In the genomic region with DNA sequence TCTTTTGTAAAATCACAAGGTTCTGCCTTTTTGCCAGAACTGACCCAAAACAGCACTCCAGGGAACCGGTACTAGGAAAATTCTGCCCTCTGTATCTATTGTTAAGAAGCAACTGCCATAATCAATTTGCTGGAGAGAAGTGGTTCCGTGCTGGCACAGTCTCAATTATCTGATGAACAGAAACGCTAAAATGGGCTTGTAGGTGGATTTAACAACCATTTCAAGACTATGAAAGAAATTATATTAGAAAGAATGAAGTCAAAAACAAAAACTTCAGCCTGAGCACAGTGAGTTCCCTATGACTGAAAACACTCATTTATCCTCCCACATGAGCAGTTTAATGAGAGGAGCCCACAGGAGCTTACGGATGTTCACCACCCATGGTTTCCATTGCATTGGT, we compare ENCODE assay signal across 23 cellular contexts.
DNase-seq lines count a peak whose midpoint lies in the region; ATAC-seq and TF ChIP-seq lines count a peak whose summit lies in the region.
"Had no signal": no experiment of that assay in that cellular context is flagged by ENCODE, and none has a peak within 500 bp of the region (broad histone marks: within the 10 kb centered on the region; RNA-seq: fewer than 3 reads in every experiment).

No MANE protein-coding gene starts in this region.

- no peak for TF ChIP-seq CTCF in WERI-Rb-1 (IDR thresholded peaks at IDR 0.05; ENCODE audit: low read depth, low read length)

- no peak for ATAC-seq in stimulated activated effector memory CD8-positive, alpha-beta T cell treated with anti-CD3 and anti-CD28 coated beads, Interleukin-12 subunit alpha, Interleukin-12 subunit beta, amount 100 ng/mL, for 72 hours
- no peak for ATAC-seq in GM18907 (IDR thresholded peaks at IDR 0.05; ENCODE audit: unreplicated experiment)
- ATAC-seq: GM12878 had no signal

- no peak overlapping the region for H3K4me3 ChIP-seq in WERI-Rb-1 (ENCODE audit: low read depth, low read length)
- H3K4me3 ChIP-seq: BLaER1, GM12878 had no signal

- no peaks in the 10 kb centered on the region for H3K9me3 ChIP-seq in WERI-Rb-1 (ENCODE audit: severe bottlenecking)
- H3K9me3 ChIP-seq: BE2C, BLaER1 had no signal

- no peaks in the 10 kb centered on the region for H3K9me3 Mint-ChIP-seq in stimulated activated effector memory CD8-positive, alpha-beta T cell treated with anti-CD3 and anti-CD28 coated beads, Interleukin-12 subunit alpha, Interleukin-12 subunit beta, amount 100 ng/mL, for 72 hours
- H3K9me3 Mint-ChIP-seq: CD4-positive, alpha-beta memory T cell had no signal

- no peaks in the 10 kb centered on the region for H3K27me3 ChIP-seq in WERI-Rb-1 (ENCODE audit: insufficient read depth, low read depth, severe bottlenecking)
- H3K27me3 ChIP-seq: BE2C, BLaER1 had no signal

- H3K27ac Mint-ChIP-seq in stimulated activated effector memory CD8-positive, alpha-beta T cell treated with anti-CD3 and anti-CD28 coated beads, Interleukin-12 subunit alpha, Interleukin-12 subunit beta, amount 100 ng/mL, for 72 hours, result no peak overlapping the region
- H3K27ac Mint-ChIP-seq: CD4-positive, alpha-beta memory T cell; CD4-positive, CD25-positive, alpha-beta regulatory T cell; CD8-positive, alpha-beta memory T cell had no signal

- H3K36me3 Mint-ChIP-seq in stimulated activated effector memory CD8-positive, alpha-beta T cell treated with anti-CD3 and anti-CD28 coated beads, Interleukin-12 subunit alpha, Interleukin-12 subunit beta, amount 100 ng/mL, for 72 hours, result no peaks in the 10 kb centered on the region
- H3K36me3 Mint-ChIP-seq: CD4-positive, alpha-beta memory T cell; CD4-positive, CD25-positive, alpha-beta regulatory T cell; CD8-positive, alpha-beta memory T cell had no signal

- peaks cover 16% of the 10 kb centered on the region for H3K4me1 Mint-ChIP-seq in stimulated activated effector memory CD8-positive, alpha-beta T cell treated with anti-CD3 and anti-CD28 coated beads, Interleukin-12 subunit alpha, Interleukin-12 subunit beta, amount 100 ng/mL, for 72 hours

- peak overlapping the region; percentile 60 for H3K27ac ChIP-seq in WERI-Rb-1
- H3K27ac ChIP-seq: BLaER1 had no signal

- DNase-seq in WERI-Rb-1, result no peak
- peak; percentile 63 for DNase-seq in putamen (ENCODE audit: low spot score)
- DNase-seq in stimulated activated effector memory CD8-positive, alpha-beta T cell treated with anti-CD3 and anti-CD28 coated beads, Interleukin-12 subunit alpha, Interleukin-12 subunit beta, amount 100 ng/mL, for 72 hours (ENCODE audit: low spot score in 2 of 2), result no peak
- no peak for DNase-seq in stimulated activated CD4-positive, alpha-beta T cell treated with anti-CD3 and anti-CD28 coated beads, Interleukin-4, amount 100 ng/mL, for 4 hours
- DNase-seq: 8988T; ACHN; BE2C; C1 segment of cervical spinal cord; CD4-positive, alpha-beta memory T cell; CD4-positive, CD25-positive, alpha-beta regulatory T cell; CD8-positive, alpha-beta memory T cell; COR-L47; DMS 273 treated with DMSO at 0.1 percent for 48 hours; DMS153; DMS53; DMS79; DND-41; EL; GDM1 had no signal

- peaks cover 16% of the 10 kb centered on the region for H3K36me3 ChIP-seq in WERI-Rb-1
- H3K36me3 ChIP-seq: BE2C, BLaER1 had no signal

- H3K4me3 Mint-ChIP-seq in stimulated activated effector memory CD8-positive, alpha-beta T cell treated with anti-CD3 and anti-CD28 coated beads, Interleukin-12 subunit alpha, Interleukin-12 subunit beta, amount 100 ng/mL, for 72 hours, result no peak overlapping the region
- H3K4me3 Mint-ChIP-seq: CD14-positive monocyte; CD4-positive, alpha-beta memory T cell; CD4-positive, CD25-positive, alpha-beta regulatory T cell had no signal
